In the genomic region with DNA sequence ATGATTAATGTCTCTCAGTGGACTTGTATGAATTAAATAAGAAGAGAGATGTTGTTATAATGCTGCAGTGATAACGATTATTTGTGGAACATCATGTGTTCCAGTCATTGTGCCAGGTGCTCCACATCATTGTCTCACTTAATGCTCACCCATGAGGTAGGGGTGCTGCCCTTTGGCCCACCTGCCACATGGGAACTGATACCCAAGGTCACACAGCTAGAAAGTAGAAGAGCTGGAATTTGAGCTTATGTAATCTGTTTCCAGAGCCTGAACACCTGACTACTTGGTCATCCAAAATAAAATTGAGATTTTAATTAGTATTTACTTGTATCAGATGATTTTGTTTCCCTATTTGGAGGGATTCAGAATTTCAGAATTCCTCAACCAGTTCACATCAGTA, we compare ENCODE assay signal across 15 cellular contexts.
"Had no signal": no experiment of that assay in that cellular context is flagged by ENCODE, and none has a peak within 500 bp of the region (broad histone marks: within the 10 kb centered on the region; RNA-seq: fewer than 3 reads in every experiment).

No MANE protein-coding gene starts in this region.

- H3K4me3 Mint-ChIP-seq: activated CD4-positive, alpha-beta T cell treated with anti-CD3 and anti-CD28 coated beads for 36 hours; activated naive CD4-positive, alpha-beta T cell treated with anti-CD3 and anti-CD28 coated beads for 36 hours; activated T-cell treated with anti-CD3 and anti-CD28 coated beads, Interleukin-2, amount 50 U/mL, for 72 hours; nephron had no signal

- H3K4me1 Mint-ChIP-seq: nephron had no signal

- DNase-seq: activated CD4-positive, alpha-beta T cell treated with anti-CD3 and anti-CD28 coated beads for 36 hours; activated CD4-positive, CD25-positive, alpha-beta regulatory T cell; activated naive CD4-positive, alpha-beta T cell treated with anti-CD3 and anti-CD28 coated beads for 36 hours; activated T-cell treated with anti-CD3 and anti-CD28 coated beads for 4 hours; activated T-cell treated with anti-CD3 and anti-CD28 coated beads, Interleukin-2, amount 50 U/mL, for 72 hours; amniotic stem cell; brain microvascular endothelial cell; foreskin fibroblast; heart right ventricle; psoas muscle; stimulated activated CD4-positive, alpha-beta T cell treated with anti-CD3 and anti-CD28 coated beads, Interleukin-15, amount 100 ng/mL, for 24 hours; stimulated activated CD4-positive, alpha-beta T cell treated with anti-CD3 and anti-CD28 coated beads, Interleukin-2, amount 100 ng/mL, for 24 hours; stimulated activated naive CD4-positive, alpha-beta T cell; T-helper 1 cell had no signal

- H3K9me3 Mint-ChIP-seq: activated naive CD4-positive, alpha-beta T cell treated with anti-CD3 and anti-CD28 coated beads for 36 hours; activated T-cell treated with anti-CD3 and anti-CD28 coated beads, Interleukin-2, amount 50 U/mL, for 72 hours; nephron had no signal

- H3K27me3 Mint-ChIP-seq: activated CD4-positive, alpha-beta T cell treated with anti-CD3 and anti-CD28 coated beads for 36 hours had no signal

- H3K27ac Mint-ChIP-seq: activated CD4-positive, alpha-beta T cell treated with anti-CD3 and anti-CD28 coated beads for 36 hours; activated naive CD4-positive, alpha-beta T cell treated with anti-CD3 and anti-CD28 coated beads for 36 hours; activated T-cell treated with anti-CD3 and anti-CD28 coated beads, Interleukin-2, amount 50 U/mL, for 72 hours; nephron had no signal
